In the genomic region with DNA sequence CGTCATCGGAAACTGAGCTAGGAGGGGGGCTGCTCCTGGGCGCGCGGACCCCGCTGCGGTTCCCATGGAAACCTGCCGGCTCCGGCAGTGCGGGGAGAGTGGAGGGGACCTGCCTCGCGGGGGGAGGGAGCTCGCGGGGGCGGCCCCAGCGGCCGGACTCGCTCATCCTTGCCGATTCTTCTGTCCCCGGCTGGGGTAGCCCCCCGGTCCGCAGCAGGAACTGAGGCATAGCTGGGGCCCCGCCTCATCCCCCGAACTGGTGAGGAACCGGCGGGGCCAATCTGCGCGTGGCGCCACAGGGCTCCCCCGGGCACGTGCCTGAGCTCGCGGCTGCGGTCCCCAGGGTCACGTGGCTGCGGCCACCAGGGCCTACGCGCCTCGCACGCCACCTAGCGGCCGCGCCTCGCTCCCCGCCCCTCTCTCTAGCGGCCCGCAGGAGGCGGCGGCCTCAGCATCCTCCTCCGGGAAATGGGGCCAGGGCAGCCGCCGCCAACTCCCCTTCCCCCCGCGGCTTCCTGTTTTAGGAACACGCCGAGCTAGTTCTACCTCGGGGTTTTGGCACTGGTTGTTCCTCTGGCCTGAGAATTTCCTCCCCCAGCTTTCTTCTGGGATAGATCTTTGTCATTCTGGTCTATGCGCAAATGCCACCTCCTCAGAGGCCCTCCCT, we compare ENCODE assay signal across 1 cellular context.
TF ChIP-seq lines count a peak whose summit lies in the region.

No MANE protein-coding gene starts in this region.

TF ChIP-seq in K562, 482 proteins besides CTCF, POLR2A, EP300 and RAD21 (continued from another document and continues in another):
- TF ChIP-seq HDAC1 (IDR thresholded peaks at IDR 0.05) = peak in 1 of 2 experiments; percentile 93; a peak in 2 of 4 replicates
- TF ChIP-seq RBBP5 (IDR thresholded peaks at IDR 0.05; ENCODE audit: borderline replicate concordance, insufficient read depth, low read length, poor library complexity, severe bottlenecking) = peak; percentile 61
- 0 out of 2 replicates have a peak, but pooled peaks have one; percentile 15 for TF ChIP-seq PML (IDR thresholded peaks at IDR 0.05; ENCODE audit: low read length)
- no peak for TF ChIP-seq PTTG1 (tag; IDR thresholded peaks at IDR 0.05; ENCODE audit: low read depth)
- peak; percentile 57; the same call in 1 of the 2 replicates for TF ChIP-seq DMBX1 (CRISPR knock-in tag; IDR thresholded peaks at IDR 0.05; ENCODE audit: borderline replicate concordance)
- TF ChIP-seq THRB (CRISPR knock-in tag; conservative IDR thresholded peaks at IDR 0.05) = no peak
- TF ChIP-seq EGR1 (conservative IDR thresholded peaks at IDR 0.05) = peak; percentile 87
- no peak for TF ChIP-seq HEY1 (CRISPR knock-in tag; IDR thresholded peaks at IDR 0.05; ENCODE audit: borderline replicate concordance)
- TF ChIP-seq ZBTB12 (CRISPR knock-in tag; IDR thresholded peaks at IDR 0.05) = peak; percentile 15; the same call in 1 of the 2 replicates
- TF ChIP-seq HDAC8 (tag; IDR thresholded peaks at IDR 0.05) = no peak
- TF ChIP-seq NFATC3 (IDR thresholded peaks at IDR 0.05) = peak; percentile 92; the same call in 1 of the 2 replicates
- no peak for TF ChIP-seq NUFIP1 (IDR thresholded peaks at IDR 0.05; ENCODE audit: partially characterized antibody)
- TF ChIP-seq ZBED1 (IDR thresholded peaks at IDR 0.05) = no peak
- TF ChIP-seq, protein P1, sequence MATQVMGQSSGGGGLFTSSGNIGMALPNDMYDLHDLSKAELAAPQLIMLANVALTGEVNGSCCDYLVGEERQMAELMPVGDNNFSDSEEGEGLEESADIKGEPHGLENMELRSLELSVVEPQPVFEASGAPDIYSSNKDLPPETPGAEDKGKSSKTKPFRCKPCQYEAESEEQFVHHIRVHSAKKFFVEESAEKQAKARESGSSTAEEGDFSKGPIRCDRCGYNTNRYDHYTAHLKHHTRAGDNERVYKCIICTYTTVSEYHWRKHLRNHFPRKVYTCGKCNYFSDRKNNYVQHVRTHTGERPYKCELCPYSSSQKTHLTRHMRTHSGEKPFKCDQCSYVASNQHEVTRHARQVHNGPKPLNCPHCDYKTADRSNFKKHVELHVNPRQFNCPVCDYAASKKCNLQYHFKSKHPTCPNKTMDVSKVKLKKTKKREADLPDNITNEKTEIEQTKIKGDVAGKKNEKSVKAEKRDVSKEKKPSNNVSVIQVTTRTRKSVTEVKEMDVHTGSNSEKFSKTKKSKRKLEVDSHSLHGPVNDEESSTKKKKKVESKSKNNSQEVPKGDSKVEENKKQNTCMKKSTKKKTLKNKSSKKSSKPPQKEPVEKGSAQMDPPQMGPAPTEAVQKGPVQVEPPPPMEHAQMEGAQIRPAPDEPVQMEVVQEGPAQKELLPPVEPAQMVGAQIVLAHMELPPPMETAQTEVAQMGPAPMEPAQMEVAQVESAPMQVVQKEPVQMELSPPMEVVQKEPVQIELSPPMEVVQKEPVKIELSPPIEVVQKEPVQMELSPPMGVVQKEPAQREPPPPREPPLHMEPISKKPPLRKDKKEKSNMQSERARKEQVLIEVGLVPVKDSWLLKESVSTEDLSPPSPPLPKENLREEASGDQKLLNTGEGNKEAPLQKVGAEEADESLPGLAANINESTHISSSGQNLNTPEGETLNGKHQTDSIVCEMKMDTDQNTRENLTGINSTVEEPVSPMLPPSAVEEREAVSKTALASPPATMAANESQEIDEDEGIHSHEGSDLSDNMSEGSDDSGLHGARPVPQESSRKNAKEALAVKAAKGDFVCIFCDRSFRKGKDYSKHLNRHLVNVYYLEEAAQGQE (CRISPR knock-in tag; IDR thresholded peaks at IDR 0.05; ENCODE audit: low read depth) = peak; percentile 91
- TF ChIP-seq TCFL5 (CRISPR knock-in tag; conservative IDR thresholded peaks at IDR 0.05) = no peak
- no peak for TF ChIP-seq TAL1 (IDR thresholded peaks at IDR 0.05)
- TF ChIP-seq, protein P2, sequence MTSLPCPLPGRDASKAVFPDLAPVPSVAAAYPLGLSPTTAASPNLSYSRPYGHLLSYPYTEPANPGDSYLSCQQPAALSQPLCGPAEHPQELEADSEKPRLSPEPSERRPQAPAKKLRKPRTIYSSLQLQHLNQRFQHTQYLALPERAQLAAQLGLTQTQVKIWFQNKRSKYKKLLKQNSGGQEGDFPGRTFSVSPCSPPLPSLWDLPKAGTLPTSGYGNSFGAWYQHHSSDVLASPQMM (CRISPR knock-in tag; IDR thresholded peaks at IDR 0.05) = no peak
- TF ChIP-seq, protein P3, sequence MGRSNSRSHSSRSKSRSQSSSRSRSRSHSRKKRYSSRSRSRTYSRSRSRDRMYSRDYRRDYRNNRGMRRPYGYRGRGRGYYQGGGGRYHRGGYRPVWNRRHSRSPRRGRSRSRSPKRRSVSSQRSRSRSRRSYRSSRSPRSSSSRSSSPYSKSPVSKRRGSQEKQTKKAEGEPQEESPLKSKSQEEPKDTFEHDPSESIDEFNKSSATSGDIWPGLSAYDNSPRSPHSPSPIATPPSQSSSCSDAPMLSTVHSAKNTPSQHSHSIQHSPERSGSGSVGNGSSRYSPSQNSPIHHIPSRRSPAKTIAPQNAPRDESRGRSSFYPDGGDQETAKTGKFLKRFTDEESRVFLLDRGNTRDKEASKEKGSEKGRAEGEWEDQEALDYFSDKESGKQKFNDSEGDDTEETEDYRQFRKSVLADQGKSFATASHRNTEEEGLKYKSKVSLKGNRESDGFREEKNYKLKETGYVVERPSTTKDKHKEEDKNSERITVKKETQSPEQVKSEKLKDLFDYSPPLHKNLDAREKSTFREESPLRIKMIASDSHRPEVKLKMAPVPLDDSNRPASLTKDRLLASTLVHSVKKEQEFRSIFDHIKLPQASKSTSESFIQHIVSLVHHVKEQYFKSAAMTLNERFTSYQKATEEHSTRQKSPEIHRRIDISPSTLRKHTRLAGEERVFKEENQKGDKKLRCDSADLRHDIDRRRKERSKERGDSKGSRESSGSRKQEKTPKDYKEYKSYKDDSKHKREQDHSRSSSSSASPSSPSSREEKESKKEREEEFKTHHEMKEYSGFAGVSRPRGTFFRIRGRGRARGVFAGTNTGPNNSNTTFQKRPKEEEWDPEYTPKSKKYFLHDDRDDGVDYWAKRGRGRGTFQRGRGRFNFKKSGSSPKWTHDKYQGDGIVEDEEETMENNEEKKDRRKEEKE (IDR thresholded peaks at IDR 0.05; ENCODE audit: borderline replicate concordance in 1 of 2, control insufficient read depth in 1 of 2, low read depth in 2 of 2, low read length in 1 of 2) = no peak; a peak in 1 of 4 replicates
- peak; percentile 64 for TF ChIP-seq SAP30 (IDR thresholded peaks at IDR 0.05; ENCODE audit: borderline replicate concordance, insufficient read depth, low read depth, low read length, poor library complexity, severe bottlenecking)
- TF ChIP-seq WHSC1 (IDR thresholded peaks at IDR 0.05; ENCODE audit: low read length) = no peak
- no peak for TF ChIP-seq TCF3 (CRISPR knock-in tag; IDR thresholded peaks at IDR 0.05)
- TF ChIP-seq, protein P4, sequence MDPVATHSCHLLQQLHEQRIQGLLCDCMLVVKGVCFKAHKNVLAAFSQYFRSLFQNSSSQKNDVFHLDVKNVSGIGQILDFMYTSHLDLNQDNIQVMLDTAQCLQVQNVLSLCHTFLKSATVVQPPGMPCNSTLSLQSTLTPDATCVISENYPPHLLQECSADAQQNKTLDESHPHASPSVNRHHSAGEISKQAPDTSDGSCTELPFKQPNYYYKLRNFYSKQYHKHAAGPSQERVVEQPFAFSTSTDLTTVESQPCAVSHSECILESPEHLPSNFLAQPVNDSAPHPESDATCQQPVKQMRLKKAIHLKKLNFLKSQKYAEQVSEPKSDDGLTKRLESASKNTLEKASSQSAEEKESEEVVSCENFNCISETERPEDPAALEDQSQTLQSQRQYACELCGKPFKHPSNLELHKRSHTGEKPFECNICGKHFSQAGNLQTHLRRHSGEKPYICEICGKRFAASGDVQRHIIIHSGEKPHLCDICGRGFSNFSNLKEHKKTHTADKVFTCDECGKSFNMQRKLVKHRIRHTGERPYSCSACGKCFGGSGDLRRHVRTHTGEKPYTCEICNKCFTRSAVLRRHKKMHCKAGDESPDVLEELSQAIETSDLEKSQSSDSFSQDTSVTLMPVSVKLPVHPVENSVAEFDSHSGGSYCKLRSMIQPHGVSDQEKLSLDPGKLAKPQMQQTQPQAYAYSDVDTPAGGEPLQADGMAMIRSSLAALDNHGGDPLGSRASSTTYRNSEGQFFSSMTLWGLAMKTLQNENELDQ (CRISPR knock-in tag; IDR thresholded peaks at IDR 0.05; ENCODE audit: borderline replicate concordance) = no peak
- no peak for TF ChIP-seq CHCHD3 (CRISPR knock-in tag; IDR thresholded peaks at IDR 0.05)
- TF ChIP-seq PYGO2 (tag; IDR thresholded peaks at IDR 0.05) = no peak
- no peak for TF ChIP-seq ZNF583 (CRISPR knock-in tag; IDR thresholded peaks at IDR 0.05)
- TF ChIP-seq BCOR (IDR thresholded peaks at IDR 0.05) = peak; percentile 94
- no peak for TF ChIP-seq PPARD (CRISPR knock-in tag; IDR thresholded peaks at IDR 0.05)
- TF ChIP-seq SRSF9 (IDR thresholded peaks at IDR 0.05; ENCODE audit: borderline replicate concordance, low read depth, low read length) = no peak
- TF ChIP-seq PTRF (tag; IDR thresholded peaks at IDR 0.05) = no peak
- TF ChIP-seq SMARCA5 (IDR thresholded peaks at IDR 0.05) = peak; percentile 97
- TF ChIP-seq E4F1 (CRISPR knock-in tag; IDR thresholded peaks at IDR 0.05; ENCODE audit: borderline replicate concordance) = no peak
- no peak for TF ChIP-seq CCAR2 (IDR thresholded peaks at IDR 0.05; ENCODE audit: low read depth, low read length)
- TF ChIP-seq PHF21A (IDR thresholded peaks at IDR 0.05; ENCODE audit: borderline replicate concordance, low read depth) = 0 out of 2 replicates have a peak, but pooled peaks have one; percentile 44
- TF ChIP-seq ZBTB9 (CRISPR knock-in tag; IDR thresholded peaks at IDR 0.05) = peak; percentile 76; the same call in 1 of the 2 replicates
- TF ChIP-seq HMG20B (CRISPR knock-in tag; IDR thresholded peaks at IDR 0.05) = no peak
- TF ChIP-seq ZNF24 (IDR thresholded peaks at IDR 0.05) = peak; percentile 70
- no peak for TF ChIP-seq SMARCB1 (IDR thresholded peaks at IDR 0.05; ENCODE audit: insufficient read length, low read depth)
- no peak for TF ChIP-seq TCF7L2 (IDR thresholded peaks at IDR 0.05; ENCODE audit: low read depth, low read length)
- TF ChIP-seq ZBTB7A (IDR thresholded peaks at IDR 0.05; ENCODE audit: borderline replicate concordance, control insufficient read depth, low read depth, low read length) = peak; percentile 43; the same call in 1 of the 2 replicates
- TF ChIP-seq RNF219 (CRISPR knock-in tag; IDR thresholded peaks at IDR 0.05) = no peak
- TF ChIP-seq SUPT5H (IDR thresholded peaks at IDR 0.05) = no peak; the same call in 1 of the 2 replicates
